Comparison of ENCODE assay signal across 11 cellular contexts in genomic region chr6:37695273-37695672, GRCh38. TPM values are rescaled to one million over a fixed set of nuclear protein-coding genes. Genes with fewer than 3 reads are reported as not detected.
A peak's percentile ranks its signal among the peaks of the same experiment; 100 is the strongest.
DNase-seq lines count a peak whose midpoint lies in the region; ATAC-seq and TF ChIP-seq lines count a peak whose summit lies in the region.
"Had no signal": no experiment of that assay in that cellular context is flagged by ENCODE, and none has a peak within 500 bp of the region (broad histone marks: within the 10 kb centered on the region; RNA-seq: fewer than 3 reads in every experiment).

No MANE protein-coding gene starts in this region.

- H2AFZ ChIP-seq in mammary epithelial cell (ENCODE audit: low read depth, low read length) (no peak overlapping the region), hepatocyte (no peak overlapping the region)

- H3K4me3 Mint-ChIP-seq in MCF 10A (ENCODE audit: unreplicated experiment) (peak overlapping the region; percentile 26), type B pancreatic cell (peak overlapping the region; percentile 89)
- H3K4me3 Mint-ChIP-seq in activated CD4-positive, alpha-beta memory T cell treated with anti-CD3 and anti-CD28 coated beads, Interleukin-2, amount 10 ng/mL, durations not matched to agents 7 days and 5 days: peak overlapping the region; percentile 94

- no peak overlapping the region for H3K4me3 ChIP-seq in mammary epithelial cell (replicated peaks in 1 of 3; ENCODE audit: insufficient read depth in 1 of 3, low read depth in 2 of 3, low read length in 3 of 3)
- H3K4me3 ChIP-seq in hepatocyte: no peak overlapping the region
- peak overlapping the region in 2 of 12 donors; percentile 68 to 69 for H3K4me3 ChIP-seq in heart left ventricle
- H3K4me3 ChIP-seq in H7 (ENCODE audit: insufficient read depth, low read depth, low read length): no peak overlapping the region

- dilution Hi-C loops in mammary epithelial cell (cut with HindIII; ENCODE audit: low sequenced_read_pairs): no loop called here

- H3K27ac ChIP-seq in mammary epithelial cell (ENCODE audit: insufficient read depth, low read depth, low read length) (no peak overlapping the region), hepatocyte (no peak overlapping the region), heart left ventricle (no peak overlapping the region)

- H3K9ac ChIP-seq in mammary epithelial cell (ENCODE audit: insufficient read depth, low read length): no peak overlapping the region

- H3K27me3 ChIP-seq in mammary epithelial cell (ENCODE audit: insufficient read depth, low read length): no peaks in the 10 kb centered on the region
- peaks cover 56% of the 10 kb centered on the region for H3K27me3 ChIP-seq in hepatocyte
- H3K27me3 ChIP-seq in heart left ventricle: peaks cover 0 to 64% (median 23%) of the 10 kb centered on the region in 9 donors
- peaks cover 79% of the 10 kb centered on the region for H3K27me3 ChIP-seq in H7 (ENCODE audit: control insufficient read depth, insufficient read depth, low read length)

- in situ Hi-C loops in mammary epithelial cell (cut with MboI; ENCODE audit: low sequenced_read_pairs in 2 of 2): loop anchor here (10.0 to 25.0 kb wide), 4 partner anchors 160 to 333 kb away; partner anchors contain the start of gene RNF8 (in 1 of the 2)

- H3K27ac Mint-ChIP-seq in MCF 10A (ENCODE audit: low read depth, unreplicated experiment): no peak overlapping the region
- H3K27ac Mint-ChIP-seq in activated CD4-positive, alpha-beta memory T cell treated with anti-CD3 and anti-CD28 coated beads, Interleukin-2, amount 10 ng/mL, durations not matched to agents 7 days and 5 days: no peak overlapping the region
- peak overlapping the region; percentile 31 for H3K27ac Mint-ChIP-seq in type B pancreatic cell
- H3K27ac Mint-ChIP-seq: CD14-positive monocyte had no signal

- ATAC-seq in HG03196 (IDR thresholded peaks at IDR 0.05; ENCODE audit: unreplicated experiment): no peak
- no peak for ATAC-seq in heart left ventricle

- intact Hi-C loops in MCF 10A (cut with micrococcal nuclease) (no loop called here), mammary epithelial cell (cut with micrococcal nuclease) (loop anchor here (5.0 kb wide), 1 partner anchor 317 kb away; no protein-coding TSS in a partner anchor), heart left ventricle (cut with DNase I) (loop anchor here in 6 of 10 donors (10.0 kb wide), 4 partner anchors 130 to 800 kb away; no protein-coding TSS in a partner anchor)

- CTCF ChIA-PET in MCF 10A (lab: Yijun Ruan, JAX) (interaction anchor here (0.7 kb wide), 1 partner anchor 362 kb away, joined by 3 read pairs; no protein-coding TSS in a partner anchor), mammary epithelial cell (lab: Charles Lee; ENCODE audit: low non-redundant PET) (no interaction called here)
- CTCF ChIA-PET in activated CD4-positive, alpha-beta memory T cell treated with anti-CD3 and anti-CD28 coated beads, Interleukin-2, amount 10 ng/mL, durations not matched to agents 7 days and 5 days (lab: Charles Lee): no interaction called here

- BruUV-seq in MCF 10A (replicated peaks; lab: Mats Ljungman, UMichigan) (no TSS peak), mammary epithelial cell (replicated peaks; lab: Mats Ljungman, UMichigan) (no TSS peak)

- POLR2A ChIA-PET in MCF 10A (lab: Yijun Ruan, JAX): no interaction called here
- POLR2A ChIA-PET in activated CD4-positive, alpha-beta memory T cell treated with anti-CD3 and anti-CD28 coated beads, Interleukin-2, amount 10 ng/mL, durations not matched to agents 7 days and 5 days (lab: Charles Lee): no interaction called here

- peaks cover 43% of the 10 kb centered on the region for H3K27me3 Mint-ChIP-seq in MCF 10A (ENCODE audit: insufficient read depth, unreplicated experiment)
- H3K27me3 Mint-ChIP-seq in activated CD4-positive, alpha-beta memory T cell treated with anti-CD3 and anti-CD28 coated beads, Interleukin-2, amount 10 ng/mL, durations not matched to agents 7 days and 5 days: peaks cover 6% of the 10 kb centered on the region
- H3K27me3 Mint-ChIP-seq in type B pancreatic cell: peaks cover 68% of the 10 kb centered on the region

- no peaks in the 10 kb centered on the region for H3K9me2 ChIP-seq in hepatocyte (replicated peaks; ENCODE audit: insufficient read depth)

- no peak for TF ChIP-seq POLR2A in heart left ventricle (IDR thresholded peaks at IDR 0.05)

- H3K4me1 Mint-ChIP-seq in MCF 10A (ENCODE audit: insufficient read depth, unreplicated experiment) (peaks cover 6% of the 10 kb centered on the region), type B pancreatic cell (ENCODE audit: unreplicated experiment) (peaks cover 17% of the 10 kb centered on the region)
- peaks cover 46% of the 10 kb centered on the region for H3K4me1 Mint-ChIP-seq in activated CD4-positive, alpha-beta memory T cell treated with anti-CD3 and anti-CD28 coated beads, Interleukin-2, amount 10 ng/mL, durations not matched to agents 7 days and 5 days

- H3K79me2 ChIP-seq in mammary epithelial cell (ENCODE audit: insufficient read depth, low read length) (no peaks in the 10 kb centered on the region), hepatocyte (no peaks in the 10 kb centered on the region)

- H3K4me1 ChIP-seq in mammary epithelial cell (ENCODE audit: insufficient read depth, low read length) (peaks cover 30% of the 10 kb centered on the region), hepatocyte (ENCODE audit: insufficient read depth) (peaks cover 11% of the 10 kb centered on the region), heart left ventricle (peaks cover 6 to 36% (median 21%) of the 10 kb centered on the region in 12 donors)

- WGBS in mammary epithelial cell (ENCODE audit: low coverage, missing lambda C conversion rate): 79% methylated on average over 2 of the region's 2 CpGs
- 81% methylated on average over 2 of the region's 2 CpGs for WGBS in hepatocyte (ENCODE audit: low lambda C conversion rate, missing lambda C conversion rate)
- WGBS in heart left ventricle, 4 donors: 93 to 100% (median 99%) methylated on average over 1 to 2 of the region's 2 CpGs

- H3K4me2 ChIP-seq in mammary epithelial cell (ENCODE audit: insufficient read depth, low read depth, low read length) (no peak overlapping the region), hepatocyte (peak overlapping the region; percentile 99)

- H3K36me3 Mint-ChIP-seq in MCF 10A (ENCODE audit: insufficient read depth, unreplicated experiment) (no peaks in the 10 kb centered on the region), type B pancreatic cell (no peaks in the 10 kb centered on the region)
- peaks cover 19% of the 10 kb centered on the region for H3K36me3 Mint-ChIP-seq in activated CD4-positive, alpha-beta memory T cell treated with anti-CD3 and anti-CD28 coated beads, Interleukin-2, amount 10 ng/mL, durations not matched to agents 7 days and 5 days (ENCODE audit: low read depth)

- H3K9me3 Mint-ChIP-seq in MCF 10A (ENCODE audit: unreplicated experiment) (no peaks in the 10 kb centered on the region), type B pancreatic cell (no peaks in the 10 kb centered on the region)
- no peaks in the 10 kb centered on the region for H3K9me3 Mint-ChIP-seq in activated CD4-positive, alpha-beta memory T cell treated with anti-CD3 and anti-CD28 coated beads, Interleukin-2, amount 10 ng/mL, durations not matched to agents 7 days and 5 days

- H3K9me3 ChIP-seq in mammary epithelial cell (replicated peaks; ENCODE audit: insufficient read depth, low read length) (no peaks in the 10 kb centered on the region), hepatocyte (ENCODE audit: low read depth) (no peaks in the 10 kb centered on the region), heart left ventricle (no peaks in the 10 kb centered on the region)

- DNase-seq in MCF 10A (ENCODE audit: unreplicated experiment) (no peak), mammary epithelial cell (no peak), hepatocyte (ENCODE audit: low spot score) (no peak), type B pancreatic cell (ENCODE audit: extremely low spot score, unreplicated experiment) (no peak), heart left ventricle (no peak), H7 (no peak)
- no peak for DNase-seq in activated CD4-positive, alpha-beta memory T cell treated with anti-CD3 and anti-CD28 coated beads, Interleukin-2, amount 10 ng/mL, durations not matched to agents 7 days and 5 days
- DNase-seq: NCI-H1436; stimulated activated CD4-positive, alpha-beta T cell treated with anti-CD3 and anti-CD28 coated beads, Interleukin-12 subunit alpha, Interleukin-12 subunit beta, amount 100 ng/mL, for 4 hours had no signal

- no peaks in the 10 kb centered on the region for H3K36me3 ChIP-seq in mammary epithelial cell (ENCODE audit: insufficient read depth, low read length)
- H3K36me3 ChIP-seq in hepatocyte (replicated peaks; ENCODE audit: insufficient read depth, low read depth): no peaks in the 10 kb centered on the region
- no peaks in the 10 kb centered on the region for H3K36me3 ChIP-seq in heart left ventricle
- no peaks in the 10 kb centered on the region for H3K36me3 ChIP-seq in H7 (replicated peaks; ENCODE audit: control insufficient read depth, insufficient read depth, low read length)

- TF ChIP-seq CTCF in MCF 10A (IDR thresholded peaks at IDR 0.05; ENCODE audit: unreplicated experiment) (no peak), mammary epithelial cell (conservative IDR thresholded peaks at IDR 0.05 in 1 of 2, IDR thresholded peaks at IDR 0.05 in 1 of 2; ENCODE audit: extremely low read depth in 1 of 2, insufficient read depth in 1 of 2, low read depth in 1 of 2, low read length in 2 of 2) (no peak), hepatocyte (IDR thresholded peaks at IDR 0.05; ENCODE audit: poor library complexity) (no peak), type B pancreatic cell (conservative IDR thresholded peaks at IDR 0.05) (no peak), heart left ventricle (IDR thresholded peaks at IDR 0.05) (no peak)

- H4K20me1 ChIP-seq in mammary epithelial cell (ENCODE audit: insufficient read depth, low read length): no peaks in the 10 kb centered on the region
- H4K20me1 ChIP-seq in hepatocyte (ENCODE audit: insufficient read depth, poor library complexity, severe bottlenecking): peaks cover 10% of the 10 kb centered on the region

RNA-seq across cellular contexts. Expression of gene MDGA1, which starts 2.4 kb away (rescaled TPM):
- total RNA-seq in MCF 10A (2022) (0.05 TPM in 1 of 2 replicates, not detected in the other), mammary epithelial cell (1 to 10 TPM; 1.7 to 1.8 TPM), hepatocyte (2.8 and 5.8 TPM in 2 replicates), type B pancreatic cell (ENCODE audit: low replicate concordance) (10.8 and 24.9 TPM in 2 replicates), heart left ventricle (1 to 10 TPM; 1.1 to 4.9 (median 2.0) TPM)
- polyA plus RNA-seq in mammary epithelial cell (2.3 TPM), hepatocyte (1.4 and 3.8 TPM in 2 replicates), heart left ventricle (1 to 10 TPM in 1 of 2 donors, under 1 TPM in 1; 0.29 to 1.8 TPM)
- 1.8 TPM for polyA minus RNA-seq in mammary epithelial cell
- total RNA-seq in activated CD4-positive, alpha-beta memory T cell treated with anti-CD3 and anti-CD28 coated beads, Interleukin-2, amount 10 ng/mL, durations not matched to agents 7 days and 5 days: 10 to 100 TPM; 35.1 to 38.0 TPM
- total RNA-seq in H7 (2014; rRNA removed; shearing (Covaris generic)): 0.67 and 0.90 TPM in 2 replicates
- polyA plus RNA-seq: CD14-positive monocyte had no signal

Comparison
In these comparisons a context has a peak if more than half of its experiments do, and no peak if none do; other contexts are left out.
1. H3K4me3 Mint-ChIP-seq: peak in every context shown above with its lines; median percentile 94 in activated CD4-positive, alpha-beta memory T cell treated with anti-CD3 and anti-CD28 coated beads, Interleukin-2, amount 10 ng/mL, durations not matched to agents 7 days and 5 days; 89 in type B pancreatic cell; 26 in MCF 10A.